26 cellular contexts compared by ENCODE assay signal in the genomic region with DNA sequence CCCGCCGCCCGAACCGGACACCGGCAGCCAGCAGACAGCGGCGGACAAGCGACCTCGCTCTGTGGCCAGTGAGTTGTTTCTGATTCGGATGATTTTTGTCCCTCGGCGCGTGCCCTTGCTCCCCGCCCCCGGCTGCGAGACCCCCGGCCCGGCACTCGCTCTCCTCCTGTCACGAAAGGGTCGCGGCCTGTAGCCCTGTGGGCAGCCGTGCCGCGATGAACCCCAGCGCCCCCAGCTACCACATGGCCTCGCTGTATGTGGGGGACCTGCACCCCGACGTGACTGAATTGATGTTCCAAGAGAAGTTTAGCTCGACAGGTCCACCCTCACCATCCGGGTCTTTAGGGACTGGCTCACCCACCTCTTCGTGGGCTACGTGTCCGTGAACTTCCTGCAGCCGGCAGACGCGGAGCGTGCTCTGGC.
DNase-seq lines count a peak whose midpoint lies in the region; ATAC-seq, FAIRE-seq and TF ChIP-seq lines count a peak whose summit lies in the region.
"Had no signal": no experiment of that assay in that cellular context is flagged by ENCODE, and none has a peak within 500 bp of the region (broad histone marks: within the 10 kb centered on the region; RNA-seq: fewer than 3 reads in every experiment).

No MANE protein-coding gene starts in this region.

- H3K36me3 ChIP-seq in right atrium auricular region: no peaks in the 10 kb centered on the region
- no peaks in the 10 kb centered on the region for H3K36me3 ChIP-seq in H1 (ENCODE audit: control insufficient read depth in 2 of 4, insufficient read depth in 4 of 4, low read length in 3 of 4)
- no peaks in the 10 kb centered on the region for H3K36me3 ChIP-seq in spleen
- no peaks in the 10 kb centered on the region for H3K36me3 ChIP-seq in H7 (replicated peaks; ENCODE audit: control insufficient read depth, insufficient read depth, low read length)
- H3K36me3 ChIP-seq: MG63 had no signal

- H2BK15ac ChIP-seq in H1 (ENCODE audit: low read length): no peak overlapping the region; the same call in 1 of the 2 replicates

- DNase-seq in left ventricle myocardium superior (peak; percentile 24), right atrium auricular region (ENCODE audit: low spot score) (no peak), H1 (ENCODE audit: low read depth in 1 of 2, low spot score in 2 of 2) (no peak), spleen (peak; percentile 66), foreskin melanocyte (no peak), H7 (no peak), NOMO-1 (lab: John Stamatoyannopoulos, UW; ENCODE audit: unreplicated experiment in 2 of 2) (no peak)
- DNase-seq: C1 segment of cervical spinal cord; CD4-positive, alpha-beta memory T cell; COR-L47; GOT3; IMR-90; KG1; MG63; NCI-H1105 treated with DMSO at 0.1 percent for 48 hours; NCI-H2029; NCI-H446; NCI-H526; NCI-H82; RPMI8226; SIG-M5 had no signal

- no peaks in the 10 kb centered on the region; the same call in 1 of the 2 replicates for H3K23me2 ChIP-seq in H1 (ENCODE audit: low read depth, low read length)

- H3K4me2 ChIP-seq in H1 (ENCODE audit: insufficient read depth in 1 of 2, low read depth in 2 of 2, low read length in 2 of 2): no peak overlapping the region
- H3K4me2 ChIP-seq: A549 had no signal

- no peak overlapping the region for H3K9ac ChIP-seq in H1 (replicated peaks in 1 of 4; ENCODE audit: extremely low read depth in 1 of 4, low read depth in 3 of 4, low read length in 3 of 4)

- H2BK120ac ChIP-seq in H1 (replicated peaks; ENCODE audit: low read depth, low read length): no peak overlapping the region

- H3K4me3 ChIP-seq in right atrium auricular region: no peak overlapping the region
- H3K4me3 ChIP-seq in H1 (ENCODE audit: extremely low read depth in 1 of 4, insufficient read depth in 2 of 4, low read depth in 3 of 4, low read length in 4 of 4): no peak overlapping the region
- no peak overlapping the region for H3K4me3 ChIP-seq in spleen
- H3K4me3 ChIP-seq in H7 (ENCODE audit: insufficient read depth, low read depth, low read length): no peak overlapping the region
- H3K4me3 ChIP-seq: A549, GM12878, MG63, SK-N-MC had no signal

- H3K27me3 ChIP-seq in right atrium auricular region: no peaks in the 10 kb centered on the region
- peaks cover 0 to 1% (median 0%) of the 10 kb centered on the region in 4 experiments; a peak in 1 of 7 replicates for H3K27me3 ChIP-seq in H1 (replicated peaks in 1 of 4; ENCODE audit: control insufficient read depth in 3 of 4, extremely low read depth in 1 of 4, insufficient read depth in 3 of 4, low read length in 3 of 4)
- H3K27me3 ChIP-seq in spleen (replicated peaks in 1 of 7): no peaks in the 10 kb centered on the region
- H3K27me3 ChIP-seq in H7 (ENCODE audit: control insufficient read depth, insufficient read depth, low read length): no peaks in the 10 kb centered on the region
- H3K27me3 ChIP-seq: MG63 had no signal

- TF ChIP-seq CTCF in right atrium auricular region (IDR thresholded peaks at IDR 0.05): no peak
- no peak for TF ChIP-seq CTCF in H1 (IDR thresholded peaks at IDR 0.05; ENCODE audit: control extremely low read depth in 1 of 3, insufficient read depth in 1 of 3, low read depth in 1 of 3, low read length in 3 of 3)
- TF ChIP-seq CTCF in spleen (IDR thresholded peaks at IDR 0.05 in 8 of 11, conservative IDR thresholded peaks at IDR 0.05 in 3 of 11): no peak

- no peak overlapping the region for H2BK5ac ChIP-seq in H1 (ENCODE audit: low read depth, low read length)

- CTCF ChIA-PET in H1 (lab: Charles Lee; ENCODE audit: partially characterized antibody): interaction anchor here (0.8 kb wide), 1 partner anchor 31 kb away, joined by 3 read pairs; no protein-coding TSS in a partner anchor

- H3K56ac ChIP-seq in H1 (replicated peaks; ENCODE audit: insufficient read length, low read depth, low read length): no peak overlapping the region

- TF ChIP-seq EP300 in H1 (IDR thresholded peaks at IDR 0.05; ENCODE audit: borderline replicate concordance in 1 of 2, low read depth in 2 of 2, low read length in 2 of 2): no peak

- no peak overlapping the region for H3K14ac ChIP-seq in H1 (ENCODE audit: insufficient read length)

- no peak for FAIRE-seq in H1 (lab: Jason Lieb, UNC)
- FAIRE-seq: A549, G401.6, GM12878 had no signal

- H3K79me1 ChIP-seq in H1 (ENCODE audit: low read depth, low read length): no peaks in the 10 kb centered on the region

- H4K91ac ChIP-seq in H1 (replicated peaks; ENCODE audit: insufficient read length, low read length): no peak overlapping the region

- H3K23ac ChIP-seq in H1 (ENCODE audit: insufficient read length): no peak overlapping the region

- no peak overlapping the region for H2BK20ac ChIP-seq in H1 (ENCODE audit: low read length)

- H2AFZ ChIP-seq in H1 (ENCODE audit: low read length): no peak overlapping the region

- no peak overlapping the region for H3K27ac ChIP-seq in right atrium auricular region
- no peak overlapping the region for H3K27ac ChIP-seq in H1 (ENCODE audit: low read depth, low read length)
- H3K27ac ChIP-seq in spleen: no peak overlapping the region
- H3K27ac ChIP-seq: A549, SK-N-MC had no signal

- H4K20me1 ChIP-seq in H1 (replicated peaks in 1 of 2; ENCODE audit: control insufficient read depth in 1 of 2, insufficient read depth in 2 of 2, low read length in 2 of 2): no peaks in the 10 kb centered on the region

- no peak overlapping the region for H3K18ac ChIP-seq in H1 (ENCODE audit: extremely low read depth, low read length)

- H3K9me3 ChIP-seq in right atrium auricular region (no peaks in the 10 kb centered on the region), H1 (ENCODE audit: insufficient read depth in 2 of 2, low read depth in 1 of 2, low read length in 1 of 2) (peaks cover 0 to 4% of the 10 kb centered on the region in 2 experiments; a peak in 1 of 4 replicates), spleen (peaks cover 0 to 10% (median 0%) of the 10 kb centered on the region in 8 donors)
- H3K9me3 ChIP-seq: A549, MG63 had no signal

- no peak for TF ChIP-seq POLR2A in H1 (IDR thresholded peaks at IDR 0.05; ENCODE audit: control extremely low read depth in 1 of 2, low read depth in 2 of 2, low read length in 2 of 2)
- TF ChIP-seq POLR2A in spleen (IDR thresholded peaks at IDR 0.05): no peak

- intact Hi-C loops in left ventricle myocardium superior (cut with micrococcal nuclease): no loop called here
- intact Hi-C loops in spleen (cut with DNase I; ENCODE audit: low total_unique reads): no loop called here

- H3K4me1 ChIP-seq in right atrium auricular region: no peaks in the 10 kb centered on the region
- H3K4me1 ChIP-seq in H1 (replicated peaks in 1 of 4; ENCODE audit: control insufficient read depth in 3 of 4, insufficient read depth in 4 of 4, low read length in 3 of 4): peaks cover 0 to 8% (median 1%) of the 10 kb centered on the region in 4 experiments; a peak in 1 of 7 replicates
- H3K4me1 ChIP-seq in spleen: no peaks in the 10 kb centered on the region

- TF ChIP-seq RAD21 in H1 (IDR thresholded peaks at IDR 0.05 in 1 of 2, conservative IDR thresholded peaks at IDR 0.05 in 1 of 2; ENCODE audit: low read depth in 2 of 2, low read length in 2 of 2): no peak

- H4K8ac ChIP-seq in H1 (ENCODE audit: extremely low read depth, insufficient read depth, low read length): 0 out of 2 replicates have a peak overlapping the region, but pooled peaks have one; percentile 42

- H2AK5ac ChIP-seq in H1 (ENCODE audit: low read depth, low read length): no peak overlapping the region

- H2BK12ac ChIP-seq in H1 (ENCODE audit: low read depth, low read length): peak overlapping the region; percentile 62; the same call in 1 of the 2 replicates

- no peaks in the 10 kb centered on the region for H3K79me2 ChIP-seq in H1 (ENCODE audit: control insufficient read depth in 1 of 2, insufficient read depth in 2 of 2, low read length in 2 of 2)

- WGBS in H1 (ENCODE audit: extremely low coverage in 1 of 2, insufficient coverage in 1 of 2, insufficient read length in 1 of 2, insufficient replicate concordance in 2 of 2, low coverage in 1 of 2, low lambda C conversion rate in 2 of 2, missing lambda C conversion rate in 1 of 2), 2 experiments: 95% methylated on average over 21 of the region's 38 CpGs; no CpG with 5 or more reads in 1 of the 2 experiments
- WGBS in spleen, 5 donors: 95 to 98% (median 97%) methylated on average over 38 of the region's 38 CpGs

- ATAC-seq in left ventricle myocardium superior: no peak
- ATAC-seq: A549, GM12878, HCT116 had no signal

- POLR2A ChIA-PET in H1 (lab: Charles Lee; ENCODE audit: partially characterized antibody): no interaction called here

- no peak overlapping the region for H4K5ac ChIP-seq in H1 (ENCODE audit: insufficient read length, low read depth, low read length)

- no peak overlapping the region for H3K4ac ChIP-seq in H1 (replicated peaks; ENCODE audit: insufficient read length, low read depth, low read length)

TF ChIP-seq in H1, 55 proteins besides CTCF, POLR2A, EP300 and RAD21:
- TF ChIP-seq BCL11A (IDR thresholded peaks at IDR 0.05; ENCODE audit: low read depth in 2 of 2, low read length in 2 of 2) (no peak), EZH2 (IDR thresholded peaks at IDR 0.05; ENCODE audit: low read depth, low read length, severe bottlenecking) (no peak), POLR2AphosphoS5 (IDR thresholded peaks at IDR 0.05; ENCODE audit: low read depth, low read length) (no peak), HDAC6 (IDR thresholded peaks at IDR 0.05; ENCODE audit: low read depth, low read length) (no peak), TCF12 (IDR thresholded peaks at IDR 0.05; ENCODE audit: low read depth, low read length) (no peak), SIX5 (IDR thresholded peaks at IDR 0.05; ENCODE audit: low read depth, low read length) (no peak), RFX5 (IDR thresholded peaks at IDR 0.05; ENCODE audit: borderline replicate concordance, low read depth, low read length) (no peak), GABPA (IDR thresholded peaks at IDR 0.05; ENCODE audit: borderline replicate concordance, insufficient read depth, low read length) (no peak), SAP30 (IDR thresholded peaks at IDR 0.05; ENCODE audit: insufficient read depth, insufficient replicate concordance, low read length) (no peak), CBX8 (IDR thresholded peaks at IDR 0.05; ENCODE audit: borderline replicate concordance, low read depth, low read length) (no peak), ZNF274 (IDR thresholded peaks at IDR 0.05; ENCODE audit: borderline replicate concordance, extremely low read depth, low read length) (no peak), CTBP2 (IDR thresholded peaks at IDR 0.05; ENCODE audit: borderline replicate concordance, insufficient read depth, insufficient read length, low read length) (no peak), CREB1 (IDR thresholded peaks at IDR 0.05) (no peak)
- TF ChIP-seq, protein P1, sequence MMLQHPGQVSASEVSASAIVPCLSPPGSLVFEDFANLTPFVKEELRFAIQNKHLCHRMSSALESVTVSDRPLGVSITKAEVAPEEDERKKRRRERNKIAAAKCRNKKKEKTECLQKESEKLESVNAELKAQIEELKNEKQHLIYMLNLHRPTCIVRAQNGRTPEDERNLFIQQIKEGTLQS (IDR thresholded peaks at IDR 0.05; ENCODE audit: insufficient read depth, low read depth, low read length): no peak

Comparison
In these comparisons a context has a peak if more than half of its experiments do, and no peak if none do; other contexts are left out.
1. DNase-seq: peak in left ventricle myocardium superior (single experiment) and spleen (single experiment); none in right atrium auricular region (single experiment), H1 (0 of 2), foreskin melanocyte (single experiment), H7 (single experiment) and NOMO-1 (0 of 2).